Comparison of ENCODE assay signal across 1 cellular context in the genomic region with DNA sequence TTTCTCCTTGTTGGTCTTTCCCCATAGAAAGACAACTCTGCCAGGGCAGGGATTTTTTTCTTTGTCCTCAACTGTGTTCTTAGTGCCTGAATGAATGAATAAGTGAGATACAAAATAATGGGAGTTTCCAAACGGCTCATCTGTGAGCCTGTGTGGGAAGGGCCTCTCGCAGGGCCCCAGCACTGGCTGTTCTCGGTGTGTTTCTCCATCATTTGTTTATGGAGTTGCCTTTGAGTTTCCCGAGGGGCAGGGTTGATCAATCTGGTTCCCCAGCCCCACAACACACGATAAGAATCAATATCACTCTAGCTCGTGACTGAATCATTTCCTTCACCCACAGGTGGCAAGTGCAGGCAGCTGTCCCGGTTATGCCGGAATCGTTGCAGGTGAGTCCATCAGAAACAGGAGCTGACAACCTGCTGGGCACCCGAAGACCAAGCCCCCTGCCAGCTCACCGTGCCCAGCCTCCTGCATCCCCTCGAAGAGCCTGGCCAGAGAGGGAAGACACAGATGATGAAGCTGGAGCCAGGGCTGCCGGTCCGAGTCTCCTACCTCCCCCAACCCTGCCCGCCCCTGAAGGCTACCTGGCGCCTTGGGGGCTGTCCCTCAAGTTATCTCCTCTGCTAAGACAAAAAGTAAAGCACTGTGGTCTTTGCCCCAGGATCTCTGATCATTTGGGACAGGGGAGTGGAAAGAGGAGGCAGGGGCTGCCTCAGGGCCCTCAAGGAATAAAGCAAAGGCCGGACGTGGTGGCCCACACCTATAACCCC.
TF ChIP-seq lines count a peak whose summit lies in the region.

No MANE protein-coding gene starts in this region.

TF ChIP-seq in WTC11, 78 proteins besides CTCF, POLR2A, EP300 and RAD21:
- TF ChIP-seq GABPB1 (CRISPR knock-in tag; IDR thresholded peaks at IDR 0.05) (no peak), ATF1 (CRISPR knock-in tag; IDR thresholded peaks at IDR 0.05) (no peak), TCF7 (CRISPR knock-in tag; IDR thresholded peaks at IDR 0.05; ENCODE audit: low read depth) (no peak), TEAD1 (CRISPR knock-in tag; IDR thresholded peaks at IDR 0.05) (no peak), ZNF532 (CRISPR knock-in tag; IDR thresholded peaks at IDR 0.05; ENCODE audit: borderline replicate concordance) (no peak), USF2 (CRISPR knock-in tag; IDR thresholded peaks at IDR 0.05) (no peak), CDX4 (CRISPR knock-in tag; IDR thresholded peaks at IDR 0.05; ENCODE audit: borderline replicate concordance) (no peak), JUN (CRISPR knock-in tag; IDR thresholded peaks at IDR 0.05) (no peak), ZNF416 (CRISPR knock-in tag; IDR thresholded peaks at IDR 0.05) (no peak), SMAD4 (CRISPR knock-in tag; IDR thresholded peaks at IDR 0.05) (no peak), TEAD4 (CRISPR knock-in tag; IDR thresholded peaks at IDR 0.05) (no peak), JAZF1 (CRISPR knock-in tag; IDR thresholded peaks at IDR 0.05) (no peak), CREM (CRISPR knock-in tag; IDR thresholded peaks at IDR 0.05) (no peak), CREB1 (CRISPR knock-in tag; IDR thresholded peaks at IDR 0.05) (no peak), CBFB (CRISPR knock-in tag; IDR thresholded peaks at IDR 0.05; ENCODE audit: low read depth) (no peak)
- TF ChIP-seq, protein P1, sequence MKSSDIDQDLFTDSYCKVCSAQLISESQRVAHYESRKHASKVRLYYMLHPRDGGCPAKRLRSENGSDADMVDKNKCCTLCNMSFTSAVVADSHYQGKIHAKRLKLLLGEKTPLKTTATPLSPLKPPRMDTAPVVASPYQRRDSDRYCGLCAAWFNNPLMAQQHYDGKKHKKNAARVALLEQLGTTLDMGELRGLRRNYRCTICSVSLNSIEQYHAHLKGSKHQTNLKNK (CRISPR knock-in tag; IDR thresholded peaks at IDR 0.05) = no peak
- TF ChIP-seq, protein P2, sequence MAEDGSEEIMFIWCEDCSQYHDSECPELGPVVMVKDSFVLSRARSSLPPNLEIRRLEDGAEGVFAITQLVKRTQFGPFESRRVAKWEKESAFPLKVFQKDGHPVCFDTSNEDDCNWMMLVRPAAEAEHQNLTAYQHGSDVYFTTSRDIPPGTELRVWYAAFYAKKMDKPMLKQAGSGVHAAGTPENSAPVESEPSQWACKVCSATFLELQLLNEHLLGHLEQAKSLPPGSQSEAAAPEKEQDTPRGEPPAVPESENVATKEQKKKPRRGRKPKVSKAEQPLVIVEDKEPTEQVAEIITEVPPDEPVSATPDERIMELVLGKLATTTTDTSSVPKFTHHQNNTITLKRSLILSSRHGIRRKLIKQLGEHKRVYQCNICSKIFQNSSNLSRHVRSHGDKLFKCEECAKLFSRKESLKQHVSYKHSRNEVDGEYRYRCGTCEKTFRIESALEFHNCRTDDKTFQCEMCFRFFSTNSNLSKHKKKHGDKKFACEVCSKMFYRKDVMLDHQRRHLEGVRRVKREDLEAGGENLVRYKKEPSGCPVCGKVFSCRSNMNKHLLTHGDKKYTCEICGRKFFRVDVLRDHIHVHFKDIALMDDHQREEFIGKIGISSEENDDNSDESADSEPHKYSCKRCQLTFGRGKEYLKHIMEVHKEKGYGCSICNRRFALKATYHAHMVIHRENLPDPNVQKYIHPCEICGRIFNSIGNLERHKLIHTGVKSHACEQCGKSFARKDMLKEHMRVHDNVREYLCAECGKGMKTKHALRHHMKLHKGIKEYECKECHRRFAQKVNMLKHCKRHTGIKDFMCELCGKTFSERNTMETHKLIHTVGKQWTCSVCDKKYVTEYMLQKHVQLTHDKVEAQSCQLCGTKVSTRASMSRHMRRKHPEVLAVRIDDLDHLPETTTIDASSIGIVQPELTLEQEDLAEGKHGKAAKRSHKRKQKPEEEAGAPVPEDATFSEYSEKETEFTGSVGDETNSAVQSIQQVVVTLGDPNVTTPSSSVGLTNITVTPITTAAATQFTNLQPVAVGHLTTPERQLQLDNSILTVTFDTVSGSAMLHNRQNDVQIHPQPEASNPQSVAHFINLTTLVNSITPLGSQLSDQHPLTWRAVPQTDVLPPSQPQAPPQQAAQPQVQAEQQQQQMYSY (CRISPR knock-in tag; IDR thresholded peaks at IDR 0.05) = no peak
- TF ChIP-seq, protein P3, sequence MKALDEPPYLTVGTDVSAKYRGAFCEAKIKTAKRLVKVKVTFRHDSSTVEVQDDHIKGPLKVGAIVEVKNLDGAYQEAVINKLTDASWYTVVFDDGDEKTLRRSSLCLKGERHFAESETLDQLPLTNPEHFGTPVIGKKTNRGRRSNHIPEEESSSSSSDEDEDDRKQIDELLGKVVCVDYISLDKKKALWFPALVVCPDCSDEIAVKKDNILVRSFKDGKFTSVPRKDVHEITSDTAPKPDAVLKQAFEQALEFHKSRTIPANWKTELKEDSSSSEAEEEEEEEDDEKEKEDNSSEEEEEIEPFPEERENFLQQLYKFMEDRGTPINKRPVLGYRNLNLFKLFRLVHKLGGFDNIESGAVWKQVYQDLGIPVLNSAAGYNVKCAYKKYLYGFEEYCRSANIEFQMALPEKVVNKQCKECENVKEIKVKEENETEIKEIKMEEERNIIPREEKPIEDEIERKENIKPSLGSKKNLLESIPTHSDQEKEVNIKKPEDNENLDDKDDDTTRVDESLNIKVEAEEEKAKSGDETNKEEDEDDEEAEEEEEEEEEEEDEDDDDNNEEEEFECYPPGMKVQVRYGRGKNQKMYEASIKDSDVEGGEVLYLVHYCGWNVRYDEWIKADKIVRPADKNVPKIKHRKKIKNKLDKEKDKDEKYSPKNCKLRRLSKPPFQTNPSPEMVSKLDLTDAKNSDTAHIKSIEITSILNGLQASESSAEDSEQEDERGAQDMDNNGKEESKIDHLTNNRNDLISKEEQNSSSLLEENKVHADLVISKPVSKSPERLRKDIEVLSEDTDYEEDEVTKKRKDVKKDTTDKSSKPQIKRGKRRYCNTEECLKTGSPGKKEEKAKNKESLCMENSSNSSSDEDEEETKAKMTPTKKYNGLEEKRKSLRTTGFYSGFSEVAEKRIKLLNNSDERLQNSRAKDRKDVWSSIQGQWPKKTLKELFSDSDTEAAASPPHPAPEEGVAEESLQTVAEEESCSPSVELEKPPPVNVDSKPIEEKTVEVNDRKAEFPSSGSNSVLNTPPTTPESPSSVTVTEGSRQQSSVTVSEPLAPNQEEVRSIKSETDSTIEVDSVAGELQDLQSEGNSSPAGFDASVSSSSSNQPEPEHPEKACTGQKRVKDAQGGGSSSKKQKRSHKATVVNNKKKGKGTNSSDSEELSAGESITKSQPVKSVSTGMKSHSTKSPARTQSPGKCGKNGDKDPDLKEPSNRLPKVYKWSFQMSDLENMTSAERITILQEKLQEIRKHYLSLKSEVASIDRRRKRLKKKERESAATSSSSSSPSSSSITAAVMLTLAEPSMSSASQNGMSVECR (CRISPR knock-in tag; IDR thresholded peaks at IDR 0.05; ENCODE audit: borderline replicate concordance) = no peak
TF ChIP-seq in WTC11: peak in this region for 0.
